1 cellular context compared by ENCODE assay signal in the genomic region with DNA sequence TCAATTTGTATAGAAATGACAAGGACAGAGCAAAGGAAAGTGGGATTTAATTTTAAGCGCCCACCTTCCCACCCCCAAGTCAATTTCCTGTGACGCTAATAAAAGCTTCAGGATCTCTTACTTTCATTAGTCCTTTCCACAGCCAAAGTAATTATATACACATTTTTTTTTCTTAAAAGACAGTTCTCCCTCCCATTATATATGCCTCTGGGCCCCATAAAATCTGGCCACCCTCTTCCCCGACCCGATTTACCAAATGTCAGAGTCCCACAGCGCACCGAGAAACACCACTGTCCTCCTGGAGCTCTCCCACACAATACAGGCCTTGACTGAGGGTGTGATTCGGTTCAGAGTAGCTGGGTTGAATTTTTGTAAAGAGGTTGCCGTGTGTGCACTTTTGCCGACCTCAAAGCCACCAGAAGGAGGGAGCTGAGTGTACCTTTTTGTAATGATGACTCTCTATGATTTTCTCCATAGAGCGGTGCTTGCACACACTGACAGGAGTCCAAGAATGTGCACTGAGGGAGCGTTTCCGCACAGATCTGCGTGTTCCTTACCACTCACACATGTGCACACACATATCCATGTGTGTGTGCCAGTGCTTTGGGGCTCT.
TF ChIP-seq lines count a peak whose summit lies in the region.

No MANE protein-coding gene starts in this region.

TF ChIP-seq in GM12878, 131 proteins besides CTCF, POLR2A, EP300 and RAD21:
- no peak for TF ChIP-seq CHD2 (IDR thresholded peaks at IDR 0.05; ENCODE audit: borderline replicate concordance, low read depth, low read length)
- TF ChIP-seq, protein P1, sequence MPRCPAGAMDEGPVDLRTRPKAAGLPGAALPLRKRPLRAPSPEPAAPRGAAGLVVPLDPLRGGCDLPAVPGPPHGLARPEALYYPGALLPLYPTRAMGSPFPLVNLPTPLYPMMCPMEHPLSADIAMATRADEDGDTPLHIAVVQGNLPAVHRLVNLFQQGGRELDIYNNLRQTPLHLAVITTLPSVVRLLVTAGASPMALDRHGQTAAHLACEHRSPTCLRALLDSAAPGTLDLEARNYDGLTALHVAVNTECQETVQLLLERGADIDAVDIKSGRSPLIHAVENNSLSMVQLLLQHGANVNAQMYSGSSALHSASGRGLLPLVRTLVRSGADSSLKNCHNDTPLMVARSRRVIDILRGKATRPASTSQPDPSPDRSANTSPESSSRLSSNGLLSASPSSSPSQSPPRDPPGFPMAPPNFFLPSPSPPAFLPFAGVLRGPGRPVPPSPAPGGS (IDR thresholded peaks at IDR 0.05; ENCODE audit: borderline replicate concordance, insufficient read depth, low read depth, low read length, poor library complexity, severe bottlenecking): peak; percentile 56
TF ChIP-seq in GM12878: peak in this region for 1.
